Comparison of ENCODE assay signal across 1 cellular context in the genomic region with DNA sequence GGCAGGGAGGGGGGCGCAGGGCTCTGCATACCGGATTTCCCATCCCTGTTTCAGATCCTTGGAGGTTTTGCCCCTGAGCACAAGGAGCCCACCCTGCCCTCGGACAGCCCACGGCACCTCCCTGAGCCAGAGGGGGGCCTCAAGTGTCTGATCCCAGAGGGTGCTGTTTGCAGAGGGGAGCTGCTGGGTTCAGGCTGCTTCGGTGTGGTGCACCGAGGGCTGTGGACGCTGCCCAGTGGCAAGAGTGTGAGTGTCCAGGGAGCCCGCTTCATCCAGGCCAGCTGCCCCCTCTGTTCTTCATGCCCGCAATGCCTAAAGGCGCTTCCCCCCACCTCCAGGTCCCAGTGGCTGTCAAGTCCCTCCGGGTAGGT.
TF ChIP-seq lines count a peak whose summit lies in the region.

No MANE protein-coding gene starts in this region.

TF ChIP-seq in H1, 55 proteins besides CTCF, POLR2A, EP300 and RAD21:
- TF ChIP-seq SP4 (IDR thresholded peaks at IDR 0.05; ENCODE audit: low read length) (no peak), BACH1 (IDR thresholded peaks at IDR 0.05; ENCODE audit: low read length) (no peak), NANOG (IDR thresholded peaks at IDR 0.05; ENCODE audit: insufficient read depth, low read depth, low read length, poor library complexity, severe bottlenecking) (no peak), SIX5 (IDR thresholded peaks at IDR 0.05; ENCODE audit: low read depth, low read length) (no peak), SIN3A (conservative IDR thresholded peaks at IDR 0.05 in 1 of 2, IDR thresholded peaks at IDR 0.05 in 1 of 2; ENCODE audit: low read depth in 1 of 2, low read length in 2 of 2) (no peak), RFX5 (IDR thresholded peaks at IDR 0.05; ENCODE audit: borderline replicate concordance, low read depth, low read length) (no peak), KDM4A (IDR thresholded peaks at IDR 0.05; ENCODE audit: low read depth, low read length, severe bottlenecking) (no peak), POLR2AphosphoS5 (IDR thresholded peaks at IDR 0.05; ENCODE audit: low read depth, low read length) (no peak), CEBPB (IDR thresholded peaks at IDR 0.05; ENCODE audit: low read depth, low read length) (no peak)
- TF ChIP-seq, protein P1, sequence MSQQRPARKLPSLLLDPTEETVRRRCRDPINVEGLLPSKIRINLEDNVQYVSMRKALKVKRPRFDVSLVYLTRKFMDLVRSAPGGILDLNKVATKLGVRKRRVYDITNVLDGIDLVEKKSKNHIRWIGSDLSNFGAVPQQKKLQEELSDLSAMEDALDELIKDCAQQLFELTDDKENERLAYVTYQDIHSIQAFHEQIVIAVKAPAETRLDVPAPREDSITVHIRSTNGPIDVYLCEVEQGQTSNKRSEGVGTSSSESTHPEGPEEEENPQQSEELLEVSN (IDR thresholded peaks at IDR 0.05) = no peak
